In the genomic region with DNA sequence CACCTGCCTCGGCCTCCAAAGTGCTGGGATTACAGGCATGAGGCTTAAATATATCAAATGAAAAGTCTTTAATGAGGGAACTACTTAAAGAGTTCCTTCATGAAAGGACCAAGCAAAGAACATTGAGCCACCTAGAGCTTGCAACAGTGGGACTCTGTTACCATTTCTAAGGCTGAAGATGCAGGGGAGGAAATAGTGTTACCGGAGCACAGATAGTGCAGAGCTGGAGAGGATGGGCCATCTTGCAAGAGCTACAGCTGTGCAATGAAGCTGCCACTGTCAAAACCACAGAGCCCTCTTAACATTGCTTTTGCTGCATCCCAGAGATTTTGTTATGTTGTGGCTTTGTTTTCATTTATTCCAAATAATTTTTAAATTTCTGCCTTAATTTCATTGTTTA, we compare ENCODE assay signal across 28 cellular contexts.
"Had no signal": no experiment of that assay in that cellular context is flagged by ENCODE, and none has a peak within 500 bp of the region (broad histone marks: within the 10 kb centered on the region; RNA-seq: fewer than 3 reads in every experiment).

No MANE protein-coding gene starts in this region.

- H3K4me3 Mint-ChIP-seq: dendritic cell treated with granulocyte-macrophage colony-stimulating factor and Interleukin-4, amounts not matched to agents 40 ng/mL and 50 ng/mL, for 4 days; effector memory CD8-positive, alpha-beta T cell; endodermal cell; mesothelial cell of epicardium; naive B cell had no signal

- H3K36me3 ChIP-seq: colonic mucosa, esophagus squamous epithelium, left lung, lower lobe of right lung had no signal

- H3K4me3 ChIP-seq: colonic mucosa, esophagus squamous epithelium, gastrocnemius medialis, heart right ventricle, left lung, lower lobe of right lung, mucosa of descending colon had no signal

- H3K4me1 ChIP-seq: colonic mucosa, esophagus squamous epithelium, heart right ventricle, left lung, lower lobe of right lung had no signal

- H3K4me1 Mint-ChIP-seq: naive B cell had no signal

- H3K27me3 Mint-ChIP-seq: dendritic cell treated with granulocyte-macrophage colony-stimulating factor and Interleukin-4, amounts not matched to agents 40 ng/mL and 50 ng/mL, for 4 days; effector memory CD8-positive, alpha-beta T cell; naive B cell had no signal

- ATAC-seq: effector memory CD8-positive, alpha-beta T cell; esophagus mucosa; gastrocnemius medialis; heart right ventricle; left cardiac atrium; left lung; left ventricle myocardium superior; lower lobe of right lung; mucosa of descending colon had no signal

- DNase-seq: colonic mucosa; cortex of kidney; effector CD8-positive, alpha-beta T cell; effector memory CD8-positive, alpha-beta T cell; endodermal cell; erythroblast; esophagus squamous epithelium; foreskin fibroblast; foreskin melanocyte; gastrocnemius medialis; glutamatergic neuron; head of caudate nucleus; heart right ventricle; hippocampal formation; left cardiac atrium; left lung; left ventricle myocardium superior; lower lobe of right lung; mesenchymal stem cell; mucosa of descending colon; naive B cell had no signal

- H3K27me3 ChIP-seq: colonic mucosa, esophagus squamous epithelium, gastrocnemius medialis, heart right ventricle, left lung had no signal

- H3K9me3 ChIP-seq: colonic mucosa, esophagus squamous epithelium, gastrocnemius medialis, left lung, lower lobe of right lung, mucosa of descending colon had no signal

- FAIRE-seq: endometrium, islet of Langerhans, keratinocyte had no signal

- H3K9me3 Mint-ChIP-seq: dendritic cell treated with granulocyte-macrophage colony-stimulating factor and Interleukin-4, amounts not matched to agents 40 ng/mL and 50 ng/mL, for 4 days; endodermal cell had no signal

- H3K27ac Mint-ChIP-seq: dendritic cell treated with granulocyte-macrophage colony-stimulating factor and Interleukin-4, amounts not matched to agents 40 ng/mL and 50 ng/mL, for 4 days; effector memory CD8-positive, alpha-beta T cell; endodermal cell; mesothelial cell of epicardium; naive B cell had no signal

- H3K27ac ChIP-seq: colonic mucosa, epithelial cell of prostate, esophagus squamous epithelium, gastrocnemius medialis, heart right ventricle, left lung, lower lobe of right lung had no signal
